Comparison of ENCODE assay signal across 26 cellular contexts in the genomic region with DNA sequence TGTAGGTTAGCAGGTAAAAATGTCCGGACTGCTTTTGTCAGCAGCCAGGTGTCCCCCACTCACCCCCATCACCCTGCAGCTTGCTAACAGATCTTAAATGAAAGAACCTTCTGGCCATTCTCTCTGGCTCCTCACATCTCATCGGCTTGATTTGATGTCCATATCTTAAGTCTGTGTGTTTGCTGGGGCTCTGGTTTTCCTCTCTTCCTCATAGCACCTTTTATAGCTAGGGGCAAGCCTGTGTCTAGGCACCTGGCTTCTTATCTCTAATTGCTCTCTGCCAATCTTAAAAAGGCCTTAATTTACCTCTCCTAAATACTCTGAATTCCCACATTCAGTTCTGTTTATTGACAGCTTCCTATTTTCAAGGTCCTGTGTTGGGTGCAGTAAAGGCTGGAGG.
"Had no signal": no experiment of that assay in that cellular context is flagged by ENCODE, and none has a peak within 500 bp of the region (broad histone marks: within the 10 kb centered on the region; RNA-seq: fewer than 3 reads in every experiment).

No MANE protein-coding gene starts in this region.

- H3K27ac Mint-ChIP-seq: activated CD4-positive, alpha-beta memory T cell treated with anti-CD3 and anti-CD28 coated beads for 36 hours; activated CD4-positive, alpha-beta T cell treated with anti-CD3 and anti-CD28 coated beads, Interleukin-2, amount 10 ng/mL, durations not matched to agents 24 days and 14 days; dendritic cell treated with granulocyte-macrophage colony-stimulating factor and Interleukin-4, amounts not matched to agents 40 ng/mL and 50 ng/mL, for 4 days; mesothelial cell of epicardium; naive thymus-derived CD4-positive, alpha-beta T cell; stimulated activated naive B cell treated with anti-CD40 and anti-IgM and Interleukin-4, amounts not matched to agents 10 μg/mL and 1 μg/mL and 100 μg/mL, for 72 hours; T-helper 17 cell had no signal

- H3K79me2 ChIP-seq: parathyroid adenoma had no signal

- H3K4me1 Mint-ChIP-seq: activated CD4-positive, alpha-beta T cell treated with anti-CD3 and anti-CD28 coated beads, Interleukin-2, amount 10 ng/mL, durations not matched to agents 24 days and 14 days; naive thymus-derived CD4-positive, alpha-beta T cell; T-helper 17 cell had no signal

- H3K27me3 ChIP-seq: brain microvascular endothelial cell, esophagus muscularis mucosa, foreskin keratinocyte, right atrium auricular region, suprapubic skin, tibial artery had no signal

- H3K9me3 Mint-ChIP-seq: activated CD4-positive, alpha-beta T cell treated with anti-CD3 and anti-CD28 coated beads, Interleukin-2, amount 10 ng/mL, durations not matched to agents 24 days and 14 days; dendritic cell treated with granulocyte-macrophage colony-stimulating factor and Interleukin-4, amounts not matched to agents 40 ng/mL and 50 ng/mL, for 4 days; mesothelial cell of epicardium; stimulated activated naive B cell treated with anti-CD40 and anti-IgM and Interleukin-4, amounts not matched to agents 10 μg/mL and 1 μg/mL and 100 μg/mL, for 72 hours had no signal

- H3K9me3 ChIP-seq: esophagus muscularis mucosa, right atrium auricular region, suprapubic skin, tibial artery had no signal

- H3K36me3 ChIP-seq: brain microvascular endothelial cell, esophagus muscularis mucosa, right atrium auricular region, suprapubic skin, tibial artery had no signal

- H3K9ac ChIP-seq: parathyroid adenoma had no signal

- H3K27ac ChIP-seq: brain microvascular endothelial cell, esophagus muscularis mucosa, foreskin keratinocyte, parathyroid adenoma, right atrium auricular region, suprapubic skin, tibial artery had no signal

- H3K4me1 ChIP-seq: foreskin keratinocyte had no signal

- H3K4me3 ChIP-seq: esophagus muscularis mucosa, right atrium auricular region, suprapubic skin, tibial artery had no signal

- ATAC-seq: foreskin keratinocyte; left ventricle myocardium superior; naive thymus-derived CD4-positive, alpha-beta T cell; stimulated activated naive B cell treated with anti-CD40 and anti-IgM and Interleukin-4, amounts not matched to agents 10 μg/mL and 1 μg/mL and 100 μg/mL, for 72 hours; T-helper 17 cell had no signal

- H3K27me3 Mint-ChIP-seq: activated CD4-positive, alpha-beta memory T cell treated with anti-CD3 and anti-CD28 coated beads for 36 hours; activated CD4-positive, alpha-beta T cell treated with anti-CD3 and anti-CD28 coated beads, Interleukin-2, amount 10 ng/mL, durations not matched to agents 24 days and 14 days; dendritic cell treated with granulocyte-macrophage colony-stimulating factor and Interleukin-4, amounts not matched to agents 40 ng/mL and 50 ng/mL, for 4 days; naive thymus-derived CD4-positive, alpha-beta T cell; stimulated activated naive B cell treated with anti-CD40 and anti-IgM and Interleukin-4, amounts not matched to agents 10 μg/mL and 1 μg/mL and 100 μg/mL, for 72 hours; T-helper 17 cell had no signal

- H3K4me3 Mint-ChIP-seq: activated CD4-positive, alpha-beta memory T cell treated with anti-CD3 and anti-CD28 coated beads for 36 hours; activated CD4-positive, alpha-beta T cell treated with anti-CD3 and anti-CD28 coated beads, Interleukin-2, amount 10 ng/mL, durations not matched to agents 24 days and 14 days; dendritic cell treated with granulocyte-macrophage colony-stimulating factor and Interleukin-4, amounts not matched to agents 40 ng/mL and 50 ng/mL, for 4 days; mesothelial cell of epicardium; naive thymus-derived CD4-positive, alpha-beta T cell; stimulated activated naive B cell treated with anti-CD40 and anti-IgM and Interleukin-4, amounts not matched to agents 10 μg/mL and 1 μg/mL and 100 μg/mL, for 72 hours; T-helper 17 cell had no signal

- H3K36me3 Mint-ChIP-seq: activated CD4-positive, alpha-beta memory T cell treated with anti-CD3 and anti-CD28 coated beads for 36 hours; mesothelial cell of epicardium; naive thymus-derived CD4-positive, alpha-beta T cell; stimulated activated naive B cell treated with anti-CD40 and anti-IgM and Interleukin-4, amounts not matched to agents 10 μg/mL and 1 μg/mL and 100 μg/mL, for 72 hours had no signal

- DNase-seq: activated CD4-positive, alpha-beta memory T cell treated with anti-CD3 and anti-CD28 coated beads for 36 hours; activated CD4-positive, alpha-beta T cell treated with anti-CD3 and anti-CD28 coated beads, Interleukin-2, amount 10 ng/mL, durations not matched to agents 24 days and 14 days; activated CD4-positive, CD25-positive, alpha-beta regulatory T cell treated with anti-CD3 and anti-CD28 coated beads, Interleukin-2, amount 50 U/mL, for 72 hours; activated CD8-positive, alpha-beta memory T cell treated with anti-CD3 and anti-CD28 coated beads, Interleukin-2, amount 50 U/mL, for 4 hours; activated gamma-delta T cell treated with Interleukin-2 at 50 U/mL for 16 hours; activated naive CD4-positive, alpha-beta T cell treated with anti-CD3 and anti-CD28 coated beads, Interleukin-2, amount 50 U/mL, for 16 hours; activated T-cell treated with anti-CD3 and anti-CD28 coated beads, Interleukin-2, amount 50 U/mL, for 1 hour; amniotic stem cell; brain microvascular endothelial cell; caudate nucleus; foreskin keratinocyte; left ventricle myocardium superior; naive thymus-derived CD4-positive, alpha-beta T cell; nucleus accumbens; stimulated activated CD4-positive, alpha-beta T cell treated with anti-CD3 and anti-CD28 coated beads, Interleukin-15, amount 100 ng/mL, for 24 hours; stimulated activated CD4-positive, alpha-beta T cell treated with anti-CD3 and anti-CD28 coated beads, Interleukin-2, amount 100 ng/mL, for 24 hours; stimulated activated naive B cell treated with anti-CD40 and anti-IgM and Interleukin-4, amounts not matched to agents 10 μg/mL and 1 μg/mL and 100 μg/mL, for 72 hours; T-helper 17 cell; T1000; tibial artery had no signal
